In genomic region chr17:28346746-28347246, GRCh38 we compare ENCODE assay signal across 11 cellular contexts. TPM values are rescaled to one million over a fixed set of nuclear protein-coding genes. Genes with fewer than 3 reads are reported as not detected.
DNase-seq lines count a peak whose midpoint lies in the region; ATAC-seq and TF ChIP-seq lines count a peak whose summit lies in the region.
"Had no signal": no experiment of that assay in that cellular context is flagged by ENCODE, and none has a peak within 500 bp of the region (broad histone marks: within the 10 kb centered on the region; RNA-seq: fewer than 3 reads in every experiment).

No MANE protein-coding gene starts in this region.

- H3K27ac ChIP-seq in breast epithelium (peak overlapping the region; percentile 75 to 78), layer of hippocampus (ENCODE audit: low read depth, low read length) (peak overlapping the region; percentile 16), tibial nerve (peak overlapping the region in 1 of 4 donors; percentile 14)
- H3K27ac ChIP-seq: HL-60 had no signal

- H3K9me3 Mint-ChIP-seq in IgD-negative memory B cell: no peaks in the 10 kb centered on the region

- no peak for TF ChIP-seq EP300 in tibial nerve (IDR thresholded peaks at IDR 0.05)

- intact Hi-C loops in breast epithelium (cut with DNase I; ENCODE audit: low total_unique reads): no loop called here

- no peaks in the 10 kb centered on the region for H3K27me3 ChIP-seq in breast epithelium
- H3K27me3 ChIP-seq in layer of hippocampus (ENCODE audit: control insufficient read depth, insufficient read depth, low read length): no peaks in the 10 kb centered on the region
- no peaks in the 10 kb centered on the region for H3K27me3 ChIP-seq in tibial nerve

- no peak overlapping the region for H3K4me3 ChIP-seq in AG04449 (ENCODE audit: low read depth, low read length)
- H3K4me3 ChIP-seq in breast epithelium: no peak overlapping the region
- H3K4me3 ChIP-seq in tibial nerve: no peak overlapping the region
- H3K4me3 ChIP-seq: prostate gland had no signal

- no peaks in the 10 kb centered on the region for H3K27me3 Mint-ChIP-seq in IgD-negative memory B cell

- no peak overlapping the region for H3K4me3 Mint-ChIP-seq in IgD-negative memory B cell

- H3K9me3 ChIP-seq in breast epithelium (no peaks in the 10 kb centered on the region), tibial nerve (no peaks in the 10 kb centered on the region)
- H3K9me3 ChIP-seq: prostate gland had no signal

- H3K36me3 ChIP-seq in breast epithelium (peaks cover 6% of the 10 kb centered on the region), tibial nerve (peaks cover 13 to 100% (median 28%) of the 10 kb centered on the region in 3 donors)

- H3K4me1 Mint-ChIP-seq in IgD-negative memory B cell: no peaks in the 10 kb centered on the region

- TF ChIP-seq CTCF in AG04449 (IDR thresholded peaks at IDR 0.05; ENCODE audit: insufficient read depth, low read length, missing control alignments) (peak; percentile 20), breast epithelium (IDR thresholded peaks at IDR 0.05) (peak in 1 of 3 donors; percentile 20), tibial nerve (IDR thresholded peaks at IDR 0.05) (no peak)

- CTCF ChIA-PET in AG04449 (lab: Yijun Ruan, JAX): interaction anchor here (1.3 to 3.3 kb wide), 6 partner anchors 9 to 113 kb away, joined by 3 to 20 read pairs (median 10); partner anchors contain the start of genes IFT20, POLDIP2 and TNFAIP1

- peaks cover 3 to 17% of the 10 kb centered on the region in 2 donors for H3K4me1 ChIP-seq in breast epithelium
- peaks cover 0 to 10% (median 0%) of the 10 kb centered on the region in 4 donors for H3K4me1 ChIP-seq in tibial nerve
- H3K4me1 ChIP-seq: prostate gland had no signal

- TF ChIP-seq POLR2A in breast epithelium (IDR thresholded peaks at IDR 0.05) (no peak), tibial nerve (IDR thresholded peaks at IDR 0.05) (no peak)

- 50 to 61% methylated on average over 7 of the region's 7 CpGs for WGBS in tibial nerve, 2 donors

- DNase-seq in AG04449 (ENCODE audit: low read depth, low spot score) (no peak), breast epithelium (ENCODE audit: low spot score in 2 of 2) (no peak), tibial nerve (ENCODE audit: low spot score in 2 of 2) (no peak), medulla oblongata (ENCODE audit: extremely low spot score) (no peak)

- peak overlapping the region in 2 of 3 donors; percentile 33 to 46 for H3K27ac Mint-ChIP-seq in IgD-negative memory B cell

- peaks cover 2% of the 10 kb centered on the region for H3K36me3 Mint-ChIP-seq in IgD-negative memory B cell

- ATAC-seq in HG02798 (IDR thresholded peaks at IDR 0.05; ENCODE audit: poor library complexity, unreplicated experiment) (no peak), HG02970 (IDR thresholded peaks at IDR 0.05; ENCODE audit: low FRiP score, unreplicated experiment) (no peak)

- POLR2A ChIA-PET in AG04449 (lab: Yijun Ruan, JAX): interaction anchor here (1.0 to 5.5 kb wide), 6 partner anchors 8 to 18 kb away, joined by 3 to 55 read pairs (median 8); partner anchors contain the start of genes IFT20, POLDIP2, SEBOX and TNFAIP1

RNA-seq across cellular contexts. Expression of gene POLDIP2, which starts 10.5 kb away (rescaled TPM):
- polyA plus RNA-seq in IgD-negative memory B cell: 87.4 TPM
- 10 to 100 TPM; 64.5 to 85.0 (median 69.8) TPM for total RNA-seq in breast epithelium
- total RNA-seq in tibial nerve: 10 to 100 TPM; 56.5 to 87.9 (median 66.6) TPM

RNA-seq across cellular contexts. Expression of gene TNFAIP1, which starts 11.2 kb away (rescaled TPM):
- 11.1 TPM for polyA plus RNA-seq in IgD-negative memory B cell
- total RNA-seq in breast epithelium (10 to 100 TPM; 15.5 to 31.9 (median 28.5) TPM), tibial nerve (10 to 100 TPM; 25.1 to 36.0 (median 28.2) TPM)

RNA-seq across cellular contexts. Expression of gene IFT20, which starts 11.5 kb away (rescaled TPM):
- polyA plus RNA-seq in IgD-negative memory B cell: 36.8 TPM
- total RNA-seq in breast epithelium (10 to 100 TPM; 40.2 to 52.8 (median 47.2) TPM), tibial nerve (10 to 100 TPM; 34.8 to 50.3 (median 43.9) TPM)

RNA-seq across cellular contexts. Expression of gene SEBOX, which starts 18.2 kb away (rescaled TPM):
- not detected for polyA plus RNA-seq in IgD-negative memory B cell
- not detected for total RNA-seq in breast epithelium
- not detected for total RNA-seq in tibial nerve
- total RNA-seq: prostate gland, RPMI7951 had no signal

RNA-seq across cellular contexts. Expression of gene VTN, which starts 23.3 kb away (rescaled TPM):
- polyA plus RNA-seq in IgD-negative memory B cell: not detected
- total RNA-seq in breast epithelium (10 to 100 TPM in 1 of 3 donors, under 1 TPM in 2; 0.32 to 12.1 (median 0.98) TPM), tibial nerve (10 to 100 TPM in 1 of 4 donors, 1 to 10 TPM in 2, under 1 TPM in 1; 0.90 to 22.7 (median 1.8) TPM)
